In genomic region chr19:16435238-16435911, GRCh38 we compare ENCODE assay signal across 9 cellular contexts. TPM values are rescaled to one million over a fixed set of nuclear protein-coding genes. Genes with fewer than 3 reads are reported as not detected.
DNase-seq lines count a peak whose midpoint lies in the region; ATAC-seq and TF ChIP-seq lines count a peak whose summit lies in the region.
"Had no signal": no experiment of that assay in that cellular context is flagged by ENCODE, and none has a peak within 500 bp of the region (broad histone marks: within the 10 kb centered on the region; RNA-seq: fewer than 3 reads in every experiment).

No MANE protein-coding gene starts in this region.

- no peaks in the 10 kb centered on the region for H3K9me3 ChIP-seq in suprapubic skin

- peaks cover 74% of the 10 kb centered on the region for H3K36me3 ChIP-seq in suprapubic skin

- H3K4me1 ChIP-seq in suprapubic skin, result peaks cover 17% of the 10 kb centered on the region

- WGBS in suprapubic skin, result 71% methylated on average over 9 of the region's 11 CpGs

- no peak for TF ChIP-seq EP300 in suprapubic skin (IDR thresholded peaks at IDR 0.05)

- ATAC-seq in central memory CD8-positive, alpha-beta T cell (replicated peaks; ENCODE audit: extremely low read depth, poor library complexity, severe bottlenecking), result no peak
- ATAC-seq in HG03159 (IDR thresholded peaks at IDR 0.05; ENCODE audit: unreplicated experiment) (no peak), HG03135 (IDR thresholded peaks at IDR 0.05; ENCODE audit: unreplicated experiment) (no peak)

- no peak for TF ChIP-seq CTCF in suprapubic skin (IDR thresholded peaks at IDR 0.05)

- TF ChIP-seq POLR2A in suprapubic skin (IDR thresholded peaks at IDR 0.05), result no peak

- H3K27ac ChIP-seq in suprapubic skin, result peak overlapping the region; percentile 76

- H3K27me3 ChIP-seq in suprapubic skin, result no peaks in the 10 kb centered on the region

- no peaks in the 10 kb centered on the region for H3K9me3 Mint-ChIP-seq in central memory CD8-positive, alpha-beta T cell

- H3K27me3 Mint-ChIP-seq in central memory CD8-positive, alpha-beta T cell, result no peaks in the 10 kb centered on the region

- H3K27ac Mint-ChIP-seq in central memory CD8-positive, alpha-beta T cell (ENCODE audit: low read depth), result peak overlapping the region; percentile 62

- H3K4me1 Mint-ChIP-seq in central memory CD8-positive, alpha-beta T cell, result no peaks in the 10 kb centered on the region

- H3K4me3 Mint-ChIP-seq in central memory CD8-positive, alpha-beta T cell, result no peak overlapping the region

- no peak overlapping the region for H3K4me3 ChIP-seq in suprapubic skin

- H3K36me3 Mint-ChIP-seq in central memory CD8-positive, alpha-beta T cell (ENCODE audit: insufficient read depth), result peaks cover 46% of the 10 kb centered on the region

- DNase-seq in M059J (ENCODE audit: low read depth) (peak; percentile 91), medulla oblongata (ENCODE audit: extremely low spot score) (peak; percentile 88), suprapubic skin (ENCODE audit: low spot score in 2 of 2) (no peak), GF-D8 (lab: John Stamatoyannopoulos, UW) (no peak)
- DNase-seq in central memory CD8-positive, alpha-beta T cell (ENCODE audit: low spot score in 2 of 2), result no peak
- DNase-seq in activated CD4-positive, alpha-beta T cell treated with anti-CD3 and anti-CD28 coated beads for 48 hours, result no peak
- DNase-seq: H7 had no signal

RNA-seq across cellular contexts. Expression of gene EPS15L1, which starts 36.4 kb away (rescaled TPM):
- 4.1 and 6.3 TPM in 2 replicates for total RNA-seq in M059J (2014; rRNA removed; shearing (Covaris generic))
- total RNA-seq in suprapubic skin, result 10 to 100 TPM; 27.3 to 59.2 (median 33.4) TPM

Comparison
In these comparisons a context has a peak if more than half of its experiments do, and no peak if none do; other contexts are left out.
1. DNase-seq: peak in M059J (single experiment) and medulla oblongata (single experiment); none in central memory CD8-positive, alpha-beta T cell (0 of 2), suprapubic skin (0 of 2), GF-D8 (single experiment) and activated CD4-positive, alpha-beta T cell treated with anti-CD3 and anti-CD28 coated beads for 48 hours (single experiment).